16 cellular contexts compared by ENCODE assay signal in genomic region chr2:62142054-62142453, GRCh38. TPM values are rescaled to one million over a fixed set of nuclear protein-coding genes. Genes with fewer than 3 reads are reported as not detected.
DNase-seq lines count a peak whose midpoint lies in the region; ATAC-seq and TF ChIP-seq lines count a peak whose summit lies in the region.
"Had no signal": no experiment of that assay in that cellular context is flagged by ENCODE, and none has a peak within 500 bp of the region (broad histone marks: within the 10 kb centered on the region; RNA-seq: fewer than 3 reads in every experiment).

No MANE protein-coding gene starts in this region.

- H3K9me3 Mint-ChIP-seq in CD4-positive, alpha-beta memory T cell: no peaks in the 10 kb centered on the region
- H3K9me3 Mint-ChIP-seq: central memory CD8-positive, alpha-beta T cell had no signal

- TF ChIP-seq POLR2A in breast epithelium (IDR thresholded peaks at IDR 0.05): no peak

- intact Hi-C loops in Right ventricle myocardium superior (cut with DNase I) (no loop called here), breast epithelium (cut with DNase I; ENCODE audit: low total_unique reads) (no loop called here)
- intact Hi-C loops in CD4-positive, alpha-beta memory T cell (cut with micrococcal nuclease): no loop called here

- H3K27me3 Mint-ChIP-seq in CD4-positive, alpha-beta memory T cell: no peaks in the 10 kb centered on the region
- H3K27me3 Mint-ChIP-seq: activated naive CD8-positive, alpha-beta T cell treated with anti-CD3 and anti-CD28 coated beads for 36 hours; central memory CD8-positive, alpha-beta T cell had no signal

- H3K9me3 ChIP-seq in right atrium auricular region (no peaks in the 10 kb centered on the region), WERI-Rb-1 (ENCODE audit: severe bottlenecking) (no peaks in the 10 kb centered on the region), breast epithelium (no peaks in the 10 kb centered on the region)
- no peaks in the 10 kb centered on the region for H3K9me3 ChIP-seq in CD4-positive, alpha-beta memory T cell (ENCODE audit: control insufficient read depth in 1 of 2, low read length in 2 of 2)
- H3K9me3 ChIP-seq: ovary, spleen had no signal

- TF ChIP-seq CTCF in right atrium auricular region (IDR thresholded peaks at IDR 0.05): no peak
- TF ChIP-seq CTCF in WERI-Rb-1 (IDR thresholded peaks at IDR 0.05; ENCODE audit: low read depth, low read length): no peak
- no peak for TF ChIP-seq CTCF in breast epithelium (IDR thresholded peaks at IDR 0.05)

- POLR2A ChIA-PET in CD4-positive, alpha-beta memory T cell (lab: Charles Lee; ENCODE audit: partially characterized antibody): no interaction called here

- H3K4me1 ChIP-seq in right atrium auricular region: peaks cover 0 to 16% of the 10 kb centered on the region in 2 donors
- no peaks in the 10 kb centered on the region for H3K4me1 ChIP-seq in CD4-positive, alpha-beta memory T cell (ENCODE audit: insufficient read depth, low read length)
- H3K4me1 ChIP-seq in breast epithelium: no peaks in the 10 kb centered on the region

- H3K4me3 Mint-ChIP-seq in CD4-positive, alpha-beta memory T cell: no peak overlapping the region
- H3K4me3 Mint-ChIP-seq: activated naive CD8-positive, alpha-beta T cell treated with anti-CD3 and anti-CD28 coated beads for 36 hours; central memory CD8-positive, alpha-beta T cell had no signal

- no peak overlapping the region for H3K4me3 ChIP-seq in right atrium auricular region
- no peak overlapping the region for H3K4me3 ChIP-seq in CD4-positive, alpha-beta memory T cell (ENCODE audit: low read length in 2 of 2)
- no peak overlapping the region for H3K4me3 ChIP-seq in WERI-Rb-1 (ENCODE audit: low read depth, low read length)
- no peak overlapping the region for H3K4me3 ChIP-seq in breast epithelium
- H3K4me3 ChIP-seq: ovary, PC-9, spleen had no signal

- H3K27me3 ChIP-seq in right atrium auricular region: no peaks in the 10 kb centered on the region
- H3K27me3 ChIP-seq in CD4-positive, alpha-beta memory T cell (ENCODE audit: insufficient read depth, low read length): no peaks in the 10 kb centered on the region
- no peaks in the 10 kb centered on the region for H3K27me3 ChIP-seq in WERI-Rb-1 (ENCODE audit: insufficient read depth, low read depth, severe bottlenecking)
- H3K27me3 ChIP-seq in breast epithelium: no peaks in the 10 kb centered on the region
- H3K27me3 ChIP-seq: ovary, spleen had no signal

- H3K27ac ChIP-seq in right atrium auricular region (no peak overlapping the region), WERI-Rb-1 (no peak overlapping the region), breast epithelium (no peak overlapping the region)
- H3K27ac ChIP-seq in CD4-positive, alpha-beta memory T cell (ENCODE audit: low read depth, low read length): no peak overlapping the region
- H3K27ac ChIP-seq: ovary, PC-9 had no signal

- CTCF ChIA-PET in CD4-positive, alpha-beta memory T cell (lab: Charles Lee; ENCODE audit: partially characterized antibody): no interaction called here

- ATAC-seq in Right ventricle myocardium superior (ENCODE audit: poor library complexity) (peak; percentile 43), HG02571 (IDR thresholded peaks at IDR 0.05; ENCODE audit: unreplicated experiment) (peak; percentile 49)
- ATAC-seq: activated CD4-positive, CD25-positive, alpha-beta regulatory T cell treated with anti-CD3 and anti-CD28 coated beads, Interleukin-2, amount 50 U/mL, for 24 hours had no signal

- no peak overlapping the region for H3K27ac Mint-ChIP-seq in CD4-positive, alpha-beta memory T cell
- H3K27ac Mint-ChIP-seq: activated naive CD8-positive, alpha-beta T cell treated with anti-CD3 and anti-CD28 coated beads for 36 hours had no signal

- H3K4me1 Mint-ChIP-seq in CD4-positive, alpha-beta memory T cell: peaks cover 0 to 5% (median 3%) of the 10 kb centered on the region in 4 donors
- H3K4me1 Mint-ChIP-seq: central memory CD8-positive, alpha-beta T cell had no signal

- DNase-seq in Right ventricle myocardium superior (no peak), right atrium auricular region (ENCODE audit: low spot score) (no peak), Kasumi-1 (lab: John Stamatoyannopoulos, UW) (peak; percentile 6 to 14), WERI-Rb-1 (no peak), breast epithelium (ENCODE audit: low spot score in 2 of 2) (no peak), iPS-NIHi7 (ENCODE audit: extremely low spot score) (no peak)
- no peak for DNase-seq in CD4-positive, alpha-beta memory T cell
- DNase-seq: activated naive CD8-positive, alpha-beta T cell treated with anti-CD3 and anti-CD28 coated beads for 36 hours; NCI-H1417; ovary; PC-9; spleen; T-helper 1 cell had no signal

- peaks cover 10 to 13% of the 10 kb centered on the region in 2 donors for H3K36me3 Mint-ChIP-seq in CD4-positive, alpha-beta memory T cell

- H3K36me3 ChIP-seq in right atrium auricular region (no peaks in the 10 kb centered on the region), WERI-Rb-1 (no peaks in the 10 kb centered on the region), breast epithelium (no peaks in the 10 kb centered on the region)
- no peaks in the 10 kb centered on the region for H3K36me3 ChIP-seq in CD4-positive, alpha-beta memory T cell (ENCODE audit: insufficient read depth, low read length)
- H3K36me3 ChIP-seq: ovary had no signal

RNA-seq across cellular contexts. Expression of gene B3GNT2, which starts 53.9 kb away (rescaled TPM):
- total RNA-seq in Right ventricle myocardium superior (14.6 TPM), right atrium auricular region (10 to 100 TPM; 17.7 to 31.1 TPM), breast epithelium (10 to 100 TPM; 16.3 to 39.5 (median 25.6) TPM)
- total RNA-seq in CD4-positive, alpha-beta memory T cell: 10 to 100 TPM; 18.3 to 18.8 TPM
- polyA plus RNA-seq in CD4-positive, alpha-beta memory T cell: 10 to 100 TPM; 29.8 to 55.7 TPM

Comparison
In these comparisons a context has a peak if more than half of its experiments do, and no peak if none do; other contexts are left out.
1. DNase-seq: peak in Kasumi-1 (2 of 2); none in Right ventricle myocardium superior (single experiment), right atrium auricular region (single experiment), CD4-positive, alpha-beta memory T cell (0 of 5), WERI-Rb-1 (single experiment), breast epithelium (0 of 2) and iPS-NIHi7 (single experiment).